ENCODE assay signal across 1 cellular context in the genomic region with DNA sequence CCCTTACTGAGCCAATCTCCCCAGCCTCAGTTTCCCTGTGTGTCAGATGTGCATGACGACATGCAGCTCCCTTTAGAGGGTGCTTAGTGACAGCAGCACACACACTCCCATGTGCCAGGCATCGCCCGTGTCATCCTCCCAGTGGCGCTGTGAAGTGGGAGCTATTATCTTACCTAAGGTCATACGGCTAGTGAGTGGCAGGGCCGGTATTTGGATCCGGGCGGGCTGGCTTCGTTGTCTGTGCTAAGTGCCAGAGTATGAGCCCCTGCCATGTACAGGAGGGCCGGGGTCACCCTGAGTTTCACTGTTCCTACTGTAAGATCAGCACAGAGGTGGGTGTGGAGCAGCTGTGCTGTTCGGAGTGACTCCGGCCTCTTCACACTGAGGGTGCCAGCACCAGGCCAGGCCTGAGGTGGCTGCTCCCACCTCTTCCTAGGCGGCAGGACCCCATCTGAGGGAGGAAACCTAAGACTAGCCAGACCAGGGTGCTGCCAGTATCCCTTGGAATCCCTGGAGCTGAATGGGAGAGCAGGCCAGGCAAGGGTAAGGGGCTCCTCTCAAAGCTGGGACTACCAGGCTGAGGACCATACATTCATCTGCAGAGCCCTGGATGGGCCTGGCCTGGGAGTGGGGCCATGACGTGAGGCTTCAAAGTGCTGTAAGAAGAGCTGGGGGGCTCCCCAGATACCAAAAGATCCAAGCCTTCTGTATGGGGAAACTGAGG.
TF ChIP-seq lines count a peak whose summit lies in the region.

No MANE protein-coding gene starts in this region.

TF ChIP-seq in IMR-90, 13 proteins besides CTCF, POLR2A, EP300 and RAD21:
- TF ChIP-seq MAZ (IDR thresholded peaks at IDR 0.05; ENCODE audit: borderline replicate concordance, low read depth, low read length) (no peak), FOS (IDR thresholded peaks at IDR 0.05; ENCODE audit: low read depth, low read length) (no peak), CHD1 (IDR thresholded peaks at IDR 0.05; ENCODE audit: low read depth, low read length) (no peak), CEBPB (IDR thresholded peaks at IDR 0.05; ENCODE audit: low read depth, low read length) (no peak), MXI1 (IDR thresholded peaks at IDR 0.05; ENCODE audit: borderline replicate concordance, low read depth, low read length) (no peak)
- TF ChIP-seq, protein P1, sequence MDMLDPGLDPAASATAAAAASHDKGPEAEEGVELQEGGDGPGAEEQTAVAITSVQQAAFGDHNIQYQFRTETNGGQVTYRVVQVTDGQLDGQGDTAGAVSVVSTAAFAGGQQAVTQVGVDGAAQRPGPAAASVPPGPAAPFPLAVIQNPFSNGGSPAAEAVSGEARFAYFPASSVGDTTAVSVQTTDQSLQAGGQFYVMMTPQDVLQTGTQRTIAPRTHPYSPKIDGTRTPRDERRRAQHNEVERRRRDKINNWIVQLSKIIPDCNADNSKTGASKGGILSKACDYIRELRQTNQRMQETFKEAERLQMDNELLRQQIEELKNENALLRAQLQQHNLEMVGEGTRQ (IDR thresholded peaks at IDR 0.05; ENCODE audit: low read depth, low read length) = no peak
